In genomic region chr1:231318015-231318355, GRCh38 we compare ENCODE assay signal across 28 cellular contexts.
"Had no signal": no experiment of that assay in that cellular context is flagged by ENCODE, and none has a peak within 500 bp of the region (broad histone marks: within the 10 kb centered on the region; RNA-seq: fewer than 3 reads in every experiment).

No MANE protein-coding gene starts in this region.

- FAIRE-seq: astrocyte had no signal

- H3K27me3 Mint-ChIP-seq: activated CD8-positive, alpha-beta T cell treated with anti-CD3 and anti-CD28 coated beads for 36 hours had no signal

- H3K27ac ChIP-seq: adrenal gland, body of pancreas, breast epithelium, SJCRH30, SK-N-MC, WERI-Rb-1 had no signal

- H3K36me3 ChIP-seq: adrenal gland, breast epithelium, SJCRH30, WERI-Rb-1 had no signal

- H3K4me3 Mint-ChIP-seq: activated CD4-positive, alpha-beta T cell treated with anti-CD3 and anti-CD28 coated beads, Interleukin-2, amount 10 ng/mL, durations not matched to agents 24 days and 14 days; activated CD8-positive, alpha-beta T cell treated with anti-CD3 and anti-CD28 coated beads for 36 hours; activated naive CD4-positive, alpha-beta T cell treated with anti-CD3 and anti-CD28 coated beads for 36 hours; activated T-cell treated with anti-CD3 and anti-CD28 coated beads, Interleukin-2, amount 50 U/mL, for 4 hours; activated T-helper 1 cell treated with anti-CD3 and anti-CD28 coated beads, Interleukin-12 subunit alpha, Interleukin-12 subunit beta, Interleukin-2, Interleukin-4 antibody, amounts not matched to agents 30 ng/mL and 10 ng/mL and 1 ng/mL, durations not matched to agents 14 hours and 24 hours and 36 hours had no signal

- H3K9me3 Mint-ChIP-seq: activated CD4-positive, alpha-beta T cell treated with anti-CD3 and anti-CD28 coated beads, Interleukin-2, amount 10 ng/mL, durations not matched to agents 24 days and 14 days; activated CD8-positive, alpha-beta T cell treated with anti-CD3 and anti-CD28 coated beads for 36 hours; activated naive CD4-positive, alpha-beta T cell treated with anti-CD3 and anti-CD28 coated beads for 36 hours; activated naive CD4-positive, alpha-beta T cell treated with anti-CD3 and anti-CD28 coated beads, Interleukin-2, amount 50 U/mL, for 72 hours; activated T-cell treated with anti-CD3 and anti-CD28 coated beads, Interleukin-2, amount 50 U/mL, for 4 hours; activated T-helper 1 cell treated with anti-CD3 and anti-CD28 coated beads, Interleukin-12 subunit alpha, Interleukin-12 subunit beta, Interleukin-2, Interleukin-4 antibody, amounts not matched to agents 30 ng/mL and 10 ng/mL and 1 ng/mL, durations not matched to agents 14 hours and 24 hours and 36 hours had no signal

- ATAC-seq: activated CD8-positive, alpha-beta T cell treated with anti-CD3 and anti-CD28 coated beads for 36 hours; activated naive CD4-positive, alpha-beta T cell treated with anti-CD3 and anti-CD28 coated beads, Interleukin-2, amount 50 U/mL, for 72 hours; activated T-cell treated with anti-CD3 and anti-CD28 coated beads, Interleukin-2, amount 50 U/mL, for 4 hours; body of pancreas had no signal

- H3K4me3 ChIP-seq: adrenal gland, body of pancreas, breast epithelium, SJCRH30, SK-N-MC had no signal

- H3K9me3 ChIP-seq: adrenal gland, body of pancreas, breast epithelium, SJCRH30 had no signal

- DNase-seq: activated CD4-positive, alpha-beta T cell treated with anti-CD3 and anti-CD28 coated beads, Interleukin-2, amount 10 ng/mL, durations not matched to agents 24 days and 14 days; activated CD4-positive, alpha-beta T cell treated with anti-CD3 and anti-CD28 coated beads, Interleukin-2, amount 50 U/mL, for 4 hours; activated gamma-delta T cell treated with Interleukin-2 at 50 U/mL for 16 hours; activated naive CD4-positive, alpha-beta T cell treated with anti-CD3 and anti-CD28 coated beads for 36 hours; activated T-cell treated with anti-CD3 and anti-CD28 coated beads for 4 hours; activated T-cell treated with anti-CD3 and anti-CD28 coated beads, Interleukin-2, amount 50 U/mL, for 4 hours; body of pancreas; caudate nucleus; NCI-H1105; NCI-H1417 treated with DMSO at 0.1 percent for 48 hours; NCI-H187 treated with DMSO at 0.1 percent for 48 hours; NCI-H2081 treated with DMSO at 0.1 percent for 48 hours; NCI-H226; NCI-H446 treated with DMSO at 0.1 percent for 48 hours; NCI-H524; NCI-H69; NCI-H82; SHP77; SJCRH30; T1000 had no signal

- H3K27me3 ChIP-seq: adrenal gland, body of pancreas, breast epithelium, SJCRH30 had no signal

- H3K27ac Mint-ChIP-seq: activated CD4-positive, alpha-beta T cell treated with anti-CD3 and anti-CD28 coated beads, Interleukin-2, amount 10 ng/mL, durations not matched to agents 24 days and 14 days; activated CD8-positive, alpha-beta T cell treated with anti-CD3 and anti-CD28 coated beads for 36 hours; activated naive CD4-positive, alpha-beta T cell treated with anti-CD3 and anti-CD28 coated beads for 36 hours; activated naive CD4-positive, alpha-beta T cell treated with anti-CD3 and anti-CD28 coated beads, Interleukin-2, amount 50 U/mL, for 72 hours; activated T-helper 1 cell treated with anti-CD3 and anti-CD28 coated beads, Interleukin-12 subunit alpha, Interleukin-12 subunit beta, Interleukin-2, Interleukin-4 antibody, amounts not matched to agents 30 ng/mL and 10 ng/mL and 1 ng/mL, durations not matched to agents 14 hours and 24 hours and 36 hours had no signal

- H3K4me1 ChIP-seq: adrenal gland, body of pancreas, breast epithelium, SJCRH30 had no signal

- H3K36me3 Mint-ChIP-seq: activated naive CD4-positive, alpha-beta T cell treated with anti-CD3 and anti-CD28 coated beads, Interleukin-2, amount 50 U/mL, for 72 hours had no signal
